Comparison of ENCODE assay signal across 8 cellular contexts in genomic region chr19:35744335-35744687, GRCh38. TPM values are rescaled to one million over a fixed set of nuclear protein-coding genes. Genes with fewer than 3 reads are reported as not detected.
DNase-seq lines count a peak whose midpoint lies in the region; ATAC-seq, FAIRE-seq and TF ChIP-seq lines count a peak whose summit lies in the region.

No MANE protein-coding gene starts in this region.

- peak overlapping the region; percentile 89 for H3K4me3 Mint-ChIP-seq in activated CD8-positive, alpha-beta memory T cell treated with anti-CD3 and anti-CD28 coated beads, Interleukin-2, amount 10 ng/mL, durations not matched to agents 7 days and 5 days
- H3K4me3 Mint-ChIP-seq in astrocyte (ENCODE audit: unreplicated experiment), result peak overlapping the region; percentile 99

- ATAC-seq in activated CD8-positive, alpha-beta memory T cell treated with anti-CD3 and anti-CD28 coated beads, Interleukin-2, amount 10 ng/mL, durations not matched to agents 7 days and 5 days, result no peak
- ATAC-seq in right lobe of liver (no peak), thoracic aorta (ENCODE audit: insufficient number of reproducible peaks, low FRiP score, low read depth) (no peak), GM19395 (IDR thresholded peaks at IDR 0.05; ENCODE audit: unreplicated experiment) (no peak)

- H3K27me3 Mint-ChIP-seq in activated CD8-positive, alpha-beta memory T cell treated with anti-CD3 and anti-CD28 coated beads, Interleukin-2, amount 10 ng/mL, durations not matched to agents 7 days and 5 days, result no peaks in the 10 kb centered on the region
- H3K27me3 Mint-ChIP-seq in astrocyte (ENCODE audit: low read depth, unreplicated experiment), result no peaks in the 10 kb centered on the region

- peak overlapping the region; percentile 75 for H2AFZ ChIP-seq in astrocyte (ENCODE audit: low read depth, low read length)

- peaks cover 10% of the 10 kb centered on the region for H3K36me3 Mint-ChIP-seq in activated CD8-positive, alpha-beta memory T cell treated with anti-CD3 and anti-CD28 coated beads, Interleukin-2, amount 10 ng/mL, durations not matched to agents 7 days and 5 days
- peaks cover 3% of the 10 kb centered on the region for H3K36me3 Mint-ChIP-seq in astrocyte (ENCODE audit: low read depth, unreplicated experiment)

- intact Hi-C loops in right lobe of liver (cut with DNase I), result no loop called here

- H4K20me1 ChIP-seq in astrocyte (ENCODE audit: insufficient read depth, low read length), result no peaks in the 10 kb centered on the region

- H3K9ac ChIP-seq in astrocyte (ENCODE audit: low read length), result peak overlapping the region; percentile 98

- no peaks in the 10 kb centered on the region for H3K27me3 ChIP-seq in astrocyte (ENCODE audit: insufficient read depth, low read length)
- no peaks in the 10 kb centered on the region for H3K27me3 ChIP-seq in right lobe of liver
- H3K27me3 ChIP-seq in thoracic aorta (replicated peaks; ENCODE audit: insufficient read depth), result no peaks in the 10 kb centered on the region

- FAIRE-seq in astrocyte (lab: Jason Lieb, UNC) (no peak), urothelium cell line (lab: Jason Lieb, UNC) (no peak)

- CTCF ChIA-PET in activated CD8-positive, alpha-beta memory T cell treated with anti-CD3 and anti-CD28 coated beads, Interleukin-2, amount 10 ng/mL, durations not matched to agents 7 days and 5 days (lab: Charles Lee), result interaction anchor here (1.1 to 2.7 kb wide), 7 partner anchors 20 to 159 kb away, joined by 3 to 12 read pairs (median 5); no protein-coding TSS in a partner anchor

- H3K36me3 ChIP-seq in astrocyte (ENCODE audit: insufficient read depth, low read length) (no peaks in the 10 kb centered on the region), right lobe of liver (no peaks in the 10 kb centered on the region), thoracic aorta (peaks cover 4% of the 10 kb centered on the region)

- H3K79me2 ChIP-seq in astrocyte (ENCODE audit: insufficient read depth, low read length), result peaks cover 30% of the 10 kb centered on the region

- H3K27ac Mint-ChIP-seq in activated CD8-positive, alpha-beta memory T cell treated with anti-CD3 and anti-CD28 coated beads, Interleukin-2, amount 10 ng/mL, durations not matched to agents 7 days and 5 days, result peak overlapping the region; percentile 100
- peak overlapping the region; percentile 55 for H3K27ac Mint-ChIP-seq in astrocyte (ENCODE audit: unreplicated experiment)

- TF ChIP-seq POLR2A in right lobe of liver (IDR thresholded peaks at IDR 0.05), result no peak

- H3K4me1 Mint-ChIP-seq in activated CD8-positive, alpha-beta memory T cell treated with anti-CD3 and anti-CD28 coated beads, Interleukin-2, amount 10 ng/mL, durations not matched to agents 7 days and 5 days, result peaks cover 63% of the 10 kb centered on the region
- H3K4me1 Mint-ChIP-seq in astrocyte (ENCODE audit: low read depth, unreplicated experiment), result peaks cover 15% of the 10 kb centered on the region

- WGBS in right lobe of liver (ENCODE audit: insufficient coverage, low coverage, low lambda C conversion rate, missing lambda C conversion rate), result 47% methylated on average over 7 of the region's 8 CpGs

- DNase-seq in activated CD8-positive, alpha-beta memory T cell treated with anti-CD3 and anti-CD28 coated beads, Interleukin-2, amount 10 ng/mL, durations not matched to agents 7 days and 5 days, result no peak
- no peak for DNase-seq in activated CD8-positive, alpha-beta memory T cell treated with anti-CD3 and anti-CD28 coated beads, Interleukin-2, amount 50 U/mL, for 48 hours
- DNase-seq in astrocyte (ENCODE audit: low read depth), result no peak
- no peak for DNase-seq in right lobe of liver
- DNase-seq in thoracic aorta (ENCODE audit: low spot score), result no peak
- DNase-seq in urothelium cell line (ENCODE audit: low spot score), result no peak
- no peak for DNase-seq in DMS53 treated with DMSO at 0.1 percent for 48 hours (lab: John Stamatoyannopoulos, UW; ENCODE audit: unreplicated experiment)

- no peaks in the 10 kb centered on the region for H3K9me3 ChIP-seq in astrocyte (ENCODE audit: insufficient read depth, low read depth, low read length)
- no peaks in the 10 kb centered on the region for H3K9me3 ChIP-seq in right lobe of liver
- H3K9me3 ChIP-seq in thoracic aorta, result no peaks in the 10 kb centered on the region

- H3K4me1 ChIP-seq in astrocyte (ENCODE audit: insufficient read depth, low read length) (peaks cover 15% of the 10 kb centered on the region), right lobe of liver (peaks cover 0 to 35% (median 16%) of the 10 kb centered on the region in 4 donors), thoracic aorta (ENCODE audit: control insufficient read depth in 1 of 2, low read depth in 2 of 2) (peaks cover 26 to 47% of the 10 kb centered on the region in 2 donors)

- H3K4me3 ChIP-seq in astrocyte (ENCODE audit: insufficient read depth, low read depth, low read length) (peak overlapping the region; percentile 91), right lobe of liver (peak overlapping the region; percentile 80 to 95 (median 90)), thoracic aorta (peak overlapping the region; percentile 91)

- H3K27ac ChIP-seq in astrocyte (ENCODE audit: low read depth, low read length) (no peak overlapping the region), right lobe of liver (peak overlapping the region in 1 of 3 donors; percentile 99), thoracic aorta (peak overlapping the region; percentile 99 to 100)

- no peak for TF ChIP-seq CTCF in astrocyte (IDR thresholded peaks at IDR 0.05; ENCODE audit: insufficient read depth, low read depth, low read length)
- TF ChIP-seq CTCF in right lobe of liver (IDR thresholded peaks at IDR 0.05), result no peak
- TF ChIP-seq CTCF in thoracic aorta (IDR thresholded peaks at IDR 0.05), result no peak

- peak overlapping the region; percentile 91 for H3K4me2 ChIP-seq in astrocyte (ENCODE audit: low read length)

- H3K9me3 Mint-ChIP-seq in activated CD8-positive, alpha-beta memory T cell treated with anti-CD3 and anti-CD28 coated beads, Interleukin-2, amount 10 ng/mL, durations not matched to agents 7 days and 5 days (ENCODE audit: low read depth), result no peaks in the 10 kb centered on the region
- no peaks in the 10 kb centered on the region for H3K9me3 Mint-ChIP-seq in astrocyte (ENCODE audit: unreplicated experiment)

RNA-seq across cellular contexts. Expression of gene U2AF1L4, which starts 0.9 kb away (rescaled TPM):
- 10 to 100 TPM; 25.1 to 35.6 TPM for total RNA-seq in activated CD8-positive, alpha-beta memory T cell treated with anti-CD3 and anti-CD28 coated beads, Interleukin-2, amount 10 ng/mL, durations not matched to agents 7 days and 5 days
- total RNA-seq in astrocyte (15.7 and 16.6 TPM in 2 replicates), right lobe of liver (10 to 100 TPM; 11.3 to 19.9 (median 17.5) TPM), thoracic aorta (10 to 100 TPM; 34.4 to 42.6 TPM)

RNA-seq across cellular contexts. Expression of gene PSENEN, which starts 1.1 kb away (rescaled TPM):
- total RNA-seq in activated CD8-positive, alpha-beta memory T cell treated with anti-CD3 and anti-CD28 coated beads, Interleukin-2, amount 10 ng/mL, durations not matched to agents 7 days and 5 days, result 10 to 100 TPM; 39.1 to 49.0 TPM
- 97.5 and 100 TPM in 2 replicates for total RNA-seq in astrocyte
- total RNA-seq in right lobe of liver, result 10 to 100 TPM; 24.2 to 42.9 (median 35.8) TPM
- 10 to 100 TPM; 25.5 to 30.1 TPM for total RNA-seq in thoracic aorta

RNA-seq across cellular contexts. Expression of gene IGFLR1, which starts 2.1 kb away (rescaled TPM):
- 100 to 1,000 TPM in 1 of 2 experiments, 10 to 100 TPM in 1; 51.7 to 117 TPM for total RNA-seq in activated CD8-positive, alpha-beta memory T cell treated with anti-CD3 and anti-CD28 coated beads, Interleukin-2, amount 10 ng/mL, durations not matched to agents 7 days and 5 days
- total RNA-seq in astrocyte, result 2.0 and 2.4 TPM in 2 replicates
- 10 to 100 TPM; 16.3 to 58.9 (median 29.3) TPM for total RNA-seq in right lobe of liver
- 10 to 100 TPM in 1 of 2 donors, 1 to 10 TPM in 1; 6.9 to 13.1 TPM for total RNA-seq in thoracic aorta

RNA-seq across cellular contexts. Expression of gene LIN37, which starts 4.1 kb away (rescaled TPM):
- 1 to 10 TPM; 8.9 to 9.2 TPM for total RNA-seq in activated CD8-positive, alpha-beta memory T cell treated with anti-CD3 and anti-CD28 coated beads, Interleukin-2, amount 10 ng/mL, durations not matched to agents 7 days and 5 days
- total RNA-seq in astrocyte (12.7 and 15.6 TPM in 2 replicates), right lobe of liver (1 to 10 TPM; 3.2 to 8.2 (median 4.9) TPM), thoracic aorta (10 to 100 TPM in 1 of 2 donors, 1 to 10 TPM in 1; 9.9 to 30.5 TPM)

RNA-seq across cellular contexts. Expression of gene HSPB6, which starts 12.5 kb away (rescaled TPM):
- total RNA-seq in activated CD8-positive, alpha-beta memory T cell treated with anti-CD3 and anti-CD28 coated beads, Interleukin-2, amount 10 ng/mL, durations not matched to agents 7 days and 5 days, result not detected
- total RNA-seq in astrocyte (1.2 and 1.9 TPM in 2 replicates), right lobe of liver (1 to 10 TPM; 2.6 to 6.0 (median 4.5) TPM), thoracic aorta (100 to 1,000 TPM in 1 of 2 donors, 10 to 100 TPM in 1; 78.6 to 130 TPM)
